In the genomic region with DNA sequence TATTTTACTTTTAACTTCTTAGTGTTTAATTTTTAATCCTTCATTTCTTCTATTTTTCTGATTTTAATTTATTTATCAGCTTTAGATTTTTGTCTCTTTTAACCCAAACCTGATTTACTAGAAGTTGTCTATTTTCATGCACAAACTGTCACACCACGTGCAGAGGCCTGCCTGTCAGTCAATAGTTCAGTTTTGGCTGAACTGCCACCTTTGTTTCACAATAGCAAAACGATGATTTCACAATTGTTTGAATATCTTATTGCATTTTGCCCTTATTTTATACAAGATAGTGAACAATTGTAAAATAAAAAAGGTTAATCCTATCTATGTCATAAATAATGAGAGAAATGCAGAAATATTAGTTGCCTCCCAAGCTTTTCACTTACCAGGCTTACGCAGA, we compare ENCODE assay signal across 1 cellular context.
A peak's percentile ranks its signal among the peaks of the same experiment; 100 is the strongest.
TF ChIP-seq lines count a peak whose summit lies in the region.

No MANE protein-coding gene starts in this region.

TF ChIP-seq in HepG2, 621 proteins besides CTCF, POLR2A, EP300 and RAD21 (continued from another document and continues in another):
- TF ChIP-seq ATF7 (IDR thresholded peaks at IDR 0.05) (no peak), ATF7 (CRISPR knock-in tag; IDR thresholded peaks at IDR 0.05) (no peak), FOXO1 (CRISPR knock-in tag; IDR thresholded peaks at IDR 0.05) (peak; percentile 45; the same call in 1 of the 2 replicates), NR2C2 (CRISPR knock-in tag; IDR thresholded peaks at IDR 0.05; ENCODE audit: borderline replicate concordance) (peak; percentile 61), ZFP82 (CRISPR knock-in tag; IDR thresholded peaks at IDR 0.05; ENCODE audit: borderline replicate concordance) (no peak), KLF16 (CRISPR knock-in tag; IDR thresholded peaks at IDR 0.05) (peak in 1 of 2 experiments; percentile 74; a peak in 2 of 4 replicates), MED1 (CRISPR knock-in tag; IDR thresholded peaks at IDR 0.05) (peak; percentile 78), CEBPB (IDR thresholded peaks at IDR 0.05; ENCODE audit: borderline replicate concordance, low read depth, low read length) (peak; percentile 98), NR2F2 (IDR thresholded peaks at IDR 0.05; ENCODE audit: borderline replicate concordance, low read depth) (peak; percentile 33; the same call in 1 of the 2 replicates), HOXA3 (CRISPR knock-in tag; IDR thresholded peaks at IDR 0.05) (peak; percentile 65; the same call in 1 of the 2 replicates), HOXA7 (CRISPR knock-in tag; IDR thresholded peaks at IDR 0.05) (no peak), SYNCRIP (IDR thresholded peaks at IDR 0.05; ENCODE audit: insufficient read depth, low read depth, low read length) (no peak), SMAD3 (CRISPR knock-in tag; IDR thresholded peaks at IDR 0.05) (peak; percentile 73; the same call in 1 of the 2 replicates), HNF4A (CRISPR knock-in tag; IDR thresholded peaks at IDR 0.05) (peak; percentile 77), XRCC5 (optimal IDR thresholded peaks at IDR 0.05; ENCODE audit: low read length) (no peak), ZNF562 (CRISPR knock-in tag; IDR thresholded peaks at IDR 0.05; ENCODE audit: borderline replicate concordance) (no peak), NFE2 (CRISPR knock-in tag; IDR thresholded peaks at IDR 0.05) (no peak), NCOA2 (CRISPR knock-in tag; IDR thresholded peaks at IDR 0.05) (peak; percentile 64; the same call in 1 of the 2 replicates), NONO (IDR thresholded peaks at IDR 0.05) (no peak), NONO (CRISPR knock-in tag; conservative IDR thresholded peaks at IDR 0.05) (0 out of 2 replicates have a peak, but pooled peaks have one; percentile 47), SOX6 (IDR thresholded peaks at IDR 0.05) (no peak), SOX6 (CRISPR knock-in tag; IDR thresholded peaks at IDR 0.05) (peak; percentile 81), EHMT2 (IDR thresholded peaks at IDR 0.05; ENCODE audit: borderline replicate concordance, low read depth, low read length) (peak; percentile 17; the same call in 1 of the 2 replicates), PHF21A (CRISPR knock-in tag; IDR thresholded peaks at IDR 0.05) (peak; percentile 51), ZBTB1 (CRISPR knock-in tag; IDR thresholded peaks at IDR 0.05; ENCODE audit: borderline replicate concordance) (no peak), SALL1 (CRISPR knock-in tag; IDR thresholded peaks at IDR 0.05) (peak; percentile 77; the same call in 1 of the 2 replicates), RNF2 (conservative IDR thresholded peaks at IDR 0.05; ENCODE audit: low read depth) (no peak), THAP11 (CRISPR knock-in tag; IDR thresholded peaks at IDR 0.05) (0 out of 2 replicates have a peak, but pooled peaks have one; percentile 23), TRIM24 (CRISPR knock-in tag; IDR thresholded peaks at IDR 0.05) (peak; percentile 73), RBM39 (IDR thresholded peaks at IDR 0.05; ENCODE audit: low read depth, low read length, poor library complexity, severe bottlenecking) (no peak), GATAD1 (CRISPR knock-in tag; IDR thresholded peaks at IDR 0.05) (no peak), ZNF670 (CRISPR knock-in tag; IDR thresholded peaks at IDR 0.05; ENCODE audit: borderline replicate concordance) (0 out of 2 replicates have a peak, but pooled peaks have one; percentile 79), NR2F6 (IDR thresholded peaks at IDR 0.05) (0 out of 2 replicates have a peak, but pooled peaks have one; percentile 28), NR2F6 (CRISPR knock-in tag; IDR thresholded peaks at IDR 0.05) (peak; percentile 48; the same call in 1 of the 2 replicates), ZNF652 (CRISPR knock-in tag; IDR thresholded peaks at IDR 0.05; ENCODE audit: borderline replicate concordance, low read depth) (no peak)
- TF ChIP-seq, protein P1, sequence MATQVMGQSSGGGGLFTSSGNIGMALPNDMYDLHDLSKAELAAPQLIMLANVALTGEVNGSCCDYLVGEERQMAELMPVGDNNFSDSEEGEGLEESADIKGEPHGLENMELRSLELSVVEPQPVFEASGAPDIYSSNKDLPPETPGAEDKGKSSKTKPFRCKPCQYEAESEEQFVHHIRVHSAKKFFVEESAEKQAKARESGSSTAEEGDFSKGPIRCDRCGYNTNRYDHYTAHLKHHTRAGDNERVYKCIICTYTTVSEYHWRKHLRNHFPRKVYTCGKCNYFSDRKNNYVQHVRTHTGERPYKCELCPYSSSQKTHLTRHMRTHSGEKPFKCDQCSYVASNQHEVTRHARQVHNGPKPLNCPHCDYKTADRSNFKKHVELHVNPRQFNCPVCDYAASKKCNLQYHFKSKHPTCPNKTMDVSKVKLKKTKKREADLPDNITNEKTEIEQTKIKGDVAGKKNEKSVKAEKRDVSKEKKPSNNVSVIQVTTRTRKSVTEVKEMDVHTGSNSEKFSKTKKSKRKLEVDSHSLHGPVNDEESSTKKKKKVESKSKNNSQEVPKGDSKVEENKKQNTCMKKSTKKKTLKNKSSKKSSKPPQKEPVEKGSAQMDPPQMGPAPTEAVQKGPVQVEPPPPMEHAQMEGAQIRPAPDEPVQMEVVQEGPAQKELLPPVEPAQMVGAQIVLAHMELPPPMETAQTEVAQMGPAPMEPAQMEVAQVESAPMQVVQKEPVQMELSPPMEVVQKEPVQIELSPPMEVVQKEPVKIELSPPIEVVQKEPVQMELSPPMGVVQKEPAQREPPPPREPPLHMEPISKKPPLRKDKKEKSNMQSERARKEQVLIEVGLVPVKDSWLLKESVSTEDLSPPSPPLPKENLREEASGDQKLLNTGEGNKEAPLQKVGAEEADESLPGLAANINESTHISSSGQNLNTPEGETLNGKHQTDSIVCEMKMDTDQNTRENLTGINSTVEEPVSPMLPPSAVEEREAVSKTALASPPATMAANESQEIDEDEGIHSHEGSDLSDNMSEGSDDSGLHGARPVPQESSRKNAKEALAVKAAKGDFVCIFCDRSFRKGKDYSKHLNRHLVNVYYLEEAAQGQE (IDR thresholded peaks at IDR 0.05; ENCODE audit: borderline replicate concordance in 1 of 2, low read depth in 1 of 2, low read length in 2 of 2): 0 out of 4 replicates have a peak, but pooled peaks of 1 of the 2 experiments have one; percentile 10
- TF ChIP-seq, protein P2, sequence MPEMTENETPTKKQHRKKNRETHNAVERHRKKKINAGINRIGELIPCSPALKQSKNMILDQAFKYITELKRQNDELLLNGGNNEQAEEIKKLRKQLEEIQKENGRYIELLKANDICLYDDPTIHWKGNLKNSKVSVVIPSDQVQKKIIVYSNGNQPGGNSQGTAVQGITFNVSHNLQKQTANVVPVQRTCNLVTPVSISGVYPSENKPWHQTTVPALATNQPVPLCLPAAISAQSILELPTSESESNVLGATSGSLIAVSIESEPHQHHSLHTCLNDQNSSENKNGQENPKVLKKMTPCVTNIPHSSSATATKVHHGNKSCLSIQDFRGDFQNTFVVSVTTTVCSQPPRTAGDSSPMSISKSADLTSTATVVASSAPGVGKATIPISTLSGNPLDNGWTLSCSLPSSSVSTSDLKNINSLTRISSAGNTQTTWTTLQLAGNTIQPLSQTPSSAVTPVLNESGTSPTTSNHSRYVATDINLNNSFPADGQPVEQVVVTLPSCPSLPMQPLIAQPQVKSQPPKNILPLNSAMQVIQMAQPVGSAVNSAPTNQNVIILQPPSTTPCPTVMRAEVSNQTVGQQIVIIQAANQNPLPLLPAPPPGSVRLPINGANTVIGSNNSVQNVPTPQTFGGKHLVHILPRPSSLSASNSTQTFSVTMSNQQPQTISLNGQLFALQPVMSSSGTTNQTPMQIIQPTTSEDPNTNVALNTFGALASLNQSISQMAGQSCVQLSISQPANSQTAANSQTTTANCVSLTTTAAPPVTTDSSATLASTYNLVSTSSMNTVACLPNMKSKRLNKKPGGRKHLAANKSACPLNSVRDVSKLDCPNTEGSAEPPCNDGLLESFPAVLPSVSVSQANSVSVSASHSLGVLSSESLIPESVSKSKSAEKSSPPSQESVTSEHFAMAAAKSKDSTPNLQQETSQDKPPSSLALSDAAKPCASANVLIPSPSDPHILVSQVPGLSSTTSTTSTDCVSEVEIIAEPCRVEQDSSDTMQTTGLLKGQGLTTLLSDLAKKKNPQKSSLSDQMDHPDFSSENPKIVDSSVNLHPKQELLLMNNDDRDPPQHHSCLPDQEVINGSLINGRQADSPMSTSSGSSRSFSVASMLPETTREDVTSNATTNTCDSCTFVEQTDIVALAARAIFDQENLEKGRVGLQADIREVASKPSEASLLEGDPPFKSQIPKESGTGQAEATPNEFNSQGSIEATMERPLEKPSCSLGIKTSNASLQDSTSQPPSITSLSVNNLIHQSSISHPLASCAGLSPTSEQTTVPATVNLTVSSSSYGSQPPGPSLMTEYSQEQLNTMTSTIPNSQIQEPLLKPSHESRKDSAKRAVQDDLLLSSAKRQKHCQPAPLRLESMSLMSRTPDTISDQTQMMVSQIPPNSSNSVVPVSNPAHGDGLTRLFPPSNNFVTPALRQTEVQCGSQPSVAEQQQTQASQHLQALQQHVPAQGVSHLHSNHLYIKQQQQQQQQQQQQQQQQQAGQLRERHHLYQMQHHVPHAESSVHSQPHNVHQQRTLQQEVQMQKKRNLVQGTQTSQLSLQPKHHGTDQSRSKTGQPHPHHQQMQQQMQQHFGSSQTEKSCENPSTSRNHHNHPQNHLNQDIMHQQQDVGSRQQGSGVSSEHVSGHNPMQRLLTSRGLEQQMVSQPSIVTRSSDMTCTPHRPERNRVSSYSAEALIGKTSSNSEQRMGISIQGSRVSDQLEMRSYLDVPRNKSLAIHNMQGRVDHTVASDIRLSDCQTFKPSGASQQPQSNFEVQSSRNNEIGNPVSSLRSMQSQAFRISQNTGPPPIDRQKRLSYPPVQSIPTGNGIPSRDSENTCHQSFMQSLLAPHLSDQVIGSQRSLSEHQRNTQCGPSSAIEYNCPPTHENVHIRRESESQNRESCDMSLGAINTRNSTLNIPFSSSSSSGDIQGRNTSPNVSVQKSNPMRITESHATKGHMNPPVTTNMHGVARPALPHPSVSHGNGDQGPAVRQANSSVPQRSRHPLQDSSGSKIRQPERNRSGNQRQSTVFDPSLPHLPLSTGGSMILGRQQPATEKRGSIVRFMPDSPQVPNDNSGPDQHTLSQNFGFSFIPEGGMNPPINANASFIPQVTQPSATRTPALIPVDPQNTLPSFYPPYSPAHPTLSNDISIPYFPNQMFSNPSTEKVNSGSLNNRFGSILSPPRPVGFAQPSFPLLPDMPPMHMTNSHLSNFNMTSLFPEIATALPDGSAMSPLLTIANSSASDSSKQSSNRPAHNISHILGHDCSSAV (CRISPR knock-in tag; IDR thresholded peaks at IDR 0.05; ENCODE audit: borderline replicate concordance): no peak
- TF ChIP-seq, protein P3, sequence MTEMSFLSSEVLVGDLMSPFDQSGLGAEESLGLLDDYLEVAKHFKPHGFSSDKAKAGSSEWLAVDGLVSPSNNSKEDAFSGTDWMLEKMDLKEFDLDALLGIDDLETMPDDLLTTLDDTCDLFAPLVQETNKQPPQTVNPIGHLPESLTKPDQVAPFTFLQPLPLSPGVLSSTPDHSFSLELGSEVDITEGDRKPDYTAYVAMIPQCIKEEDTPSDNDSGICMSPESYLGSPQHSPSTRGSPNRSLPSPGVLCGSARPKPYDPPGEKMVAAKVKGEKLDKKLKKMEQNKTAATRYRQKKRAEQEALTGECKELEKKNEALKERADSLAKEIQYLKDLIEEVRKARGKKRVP (CRISPR knock-in tag; IDR thresholded peaks at IDR 0.05): peak in 1 of 2 experiments; percentile 67; a peak in 2 of 4 replicates
- TF ChIP-seq, protein P4, sequence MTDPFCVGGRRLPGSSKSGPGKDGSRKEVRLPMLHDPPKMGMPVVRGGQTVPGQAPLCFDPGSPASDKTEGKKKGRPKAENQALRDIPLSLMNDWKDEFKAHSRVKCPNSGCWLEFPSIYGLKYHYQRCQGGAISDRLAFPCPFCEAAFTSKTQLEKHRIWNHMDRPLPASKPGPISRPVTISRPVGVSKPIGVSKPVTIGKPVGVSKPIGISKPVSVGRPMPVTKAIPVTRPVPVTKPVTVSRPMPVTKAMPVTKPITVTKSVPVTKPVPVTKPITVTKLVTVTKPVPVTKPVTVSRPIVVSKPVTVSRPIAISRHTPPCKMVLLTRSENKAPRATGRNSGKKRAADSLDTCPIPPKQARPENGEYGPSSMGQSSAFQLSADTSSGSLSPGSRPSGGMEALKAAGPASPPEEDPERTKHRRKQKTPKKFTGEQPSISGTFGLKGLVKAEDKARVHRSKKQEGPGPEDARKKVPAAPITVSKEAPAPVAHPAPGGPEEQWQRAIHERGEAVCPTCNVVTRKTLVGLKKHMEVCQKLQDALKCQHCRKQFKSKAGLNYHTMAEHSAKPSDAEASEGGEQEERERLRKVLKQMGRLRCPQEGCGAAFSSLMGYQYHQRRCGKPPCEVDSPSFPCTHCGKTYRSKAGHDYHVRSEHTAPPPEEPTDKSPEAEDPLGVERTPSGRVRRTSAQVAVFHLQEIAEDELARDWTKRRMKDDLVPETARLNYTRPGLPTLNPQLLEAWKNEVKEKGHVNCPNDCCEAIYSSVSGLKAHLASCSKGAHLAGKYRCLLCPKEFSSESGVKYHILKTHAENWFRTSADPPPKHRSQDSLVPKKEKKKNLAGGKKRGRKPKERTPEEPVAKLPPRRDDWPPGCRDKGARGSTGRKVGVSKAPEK (CRISPR knock-in tag; IDR thresholded peaks at IDR 0.05; ENCODE audit: borderline replicate concordance): 0 out of 2 replicates have a peak, but pooled peaks have one; percentile 40
- TF ChIP-seq, protein P5, sequence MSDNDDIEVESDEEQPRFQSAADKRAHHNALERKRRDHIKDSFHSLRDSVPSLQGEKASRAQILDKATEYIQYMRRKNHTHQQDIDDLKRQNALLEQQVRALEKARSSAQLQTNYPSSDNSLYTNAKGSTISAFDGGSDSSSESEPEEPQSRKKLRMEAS (IDR thresholded peaks at IDR 0.05): peak; percentile 97
- TF ChIP-seq, protein P6, sequence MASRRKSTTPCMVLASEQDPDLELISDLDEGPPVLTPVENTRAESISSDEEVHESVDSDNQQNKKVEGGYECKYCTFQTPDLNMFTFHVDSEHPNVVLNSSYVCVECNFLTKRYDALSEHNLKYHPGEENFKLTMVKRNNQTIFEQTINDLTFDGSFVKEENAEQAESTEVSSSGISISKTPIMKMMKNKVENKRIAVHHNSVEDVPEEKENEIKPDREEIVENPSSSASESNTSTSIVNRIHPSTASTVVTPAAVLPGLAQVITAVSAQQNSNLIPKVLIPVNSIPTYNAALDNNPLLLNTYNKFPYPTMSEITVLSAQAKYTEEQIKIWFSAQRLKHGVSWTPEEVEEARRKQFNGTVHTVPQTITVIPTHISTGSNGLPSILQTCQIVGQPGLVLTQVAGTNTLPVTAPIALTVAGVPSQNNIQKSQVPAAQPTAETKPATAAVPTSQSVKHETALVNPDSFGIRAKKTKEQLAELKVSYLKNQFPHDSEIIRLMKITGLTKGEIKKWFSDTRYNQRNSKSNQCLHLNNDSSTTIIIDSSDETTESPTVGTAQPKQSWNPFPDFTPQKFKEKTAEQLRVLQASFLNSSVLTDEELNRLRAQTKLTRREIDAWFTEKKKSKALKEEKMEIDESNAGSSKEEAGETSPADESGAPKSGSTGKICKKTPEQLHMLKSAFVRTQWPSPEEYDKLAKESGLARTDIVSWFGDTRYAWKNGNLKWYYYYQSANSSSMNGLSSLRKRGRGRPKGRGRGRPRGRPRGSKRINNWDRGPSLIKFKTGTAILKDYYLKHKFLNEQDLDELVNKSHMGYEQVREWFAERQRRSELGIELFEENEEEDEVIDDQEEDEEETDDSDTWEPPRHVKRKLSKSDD (CRISPR knock-in tag; IDR thresholded peaks at IDR 0.05; ENCODE audit: low read depth): no peak
- TF ChIP-seq, protein P7, sequence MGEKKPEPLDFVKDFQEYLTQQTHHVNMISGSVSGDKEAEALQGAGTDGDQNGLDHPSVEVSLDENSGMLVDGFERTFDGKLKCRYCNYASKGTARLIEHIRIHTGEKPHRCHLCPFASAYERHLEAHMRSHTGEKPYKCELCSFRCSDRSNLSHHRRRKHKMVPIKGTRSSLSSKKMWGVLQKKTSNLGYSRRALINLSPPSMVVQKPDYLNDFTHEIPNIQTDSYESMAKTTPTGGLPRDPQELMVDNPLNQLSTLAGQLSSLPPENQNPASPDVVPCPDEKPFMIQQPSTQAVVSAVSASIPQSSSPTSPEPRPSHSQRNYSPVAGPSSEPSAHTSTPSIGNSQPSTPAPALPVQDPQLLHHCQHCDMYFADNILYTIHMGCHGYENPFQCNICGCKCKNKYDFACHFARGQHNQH (CRISPR knock-in tag; IDR thresholded peaks at IDR 0.05): peak; percentile 59; the same call in 1 of the 2 replicates
